ENCODE assay signal across 14 cellular contexts in the genomic region with DNA sequence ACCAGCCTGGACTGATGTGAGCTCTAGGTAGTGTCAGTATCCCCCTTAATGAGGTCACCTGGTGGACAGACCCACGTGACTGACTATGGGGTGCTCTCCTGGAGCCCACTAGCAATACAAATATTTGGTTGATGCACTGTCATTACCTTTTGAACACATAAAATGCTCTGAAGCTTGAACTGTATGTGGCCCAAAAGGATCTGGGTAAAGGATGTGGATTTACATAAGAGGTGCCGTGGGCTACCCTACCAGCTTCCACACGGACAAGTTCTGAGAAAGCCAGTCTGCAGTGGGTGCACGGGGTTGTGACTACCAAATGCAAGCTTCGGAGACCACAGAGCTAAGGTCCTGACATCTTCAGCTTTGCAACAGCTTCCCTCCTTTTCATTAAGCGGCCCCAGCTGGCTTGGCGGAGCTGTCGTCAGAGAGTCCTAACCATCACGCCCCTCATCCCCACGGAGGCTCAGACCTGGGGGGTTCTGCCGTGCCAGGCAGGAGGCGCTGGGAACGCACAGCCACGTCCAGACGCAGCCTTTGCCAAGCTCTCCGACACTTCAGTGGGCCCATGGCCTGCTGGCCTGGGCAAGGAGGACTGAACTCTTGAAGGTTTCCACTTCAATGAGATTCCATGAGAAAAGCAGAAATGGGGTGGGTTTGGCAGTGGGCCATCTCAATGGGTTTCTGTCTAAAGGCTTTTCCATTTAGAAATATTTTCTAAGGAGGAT.
DNase-seq lines count a peak whose midpoint lies in the region; ATAC-seq and TF ChIP-seq lines count a peak whose summit lies in the region.
"Had no signal": no experiment of that assay in that cellular context is flagged by ENCODE, and none has a peak within 500 bp of the region (broad histone marks: within the 10 kb centered on the region; RNA-seq: fewer than 3 reads in every experiment).

No MANE protein-coding gene starts in this region.

- TF ChIP-seq POLR2A in vagina (IDR thresholded peaks at IDR 0.05), result no peak

- H3K4me3 ChIP-seq in vagina, result no peak overlapping the region

- H3K9me3 ChIP-seq in vagina, result no peaks in the 10 kb centered on the region

- H3K4me1 ChIP-seq in vagina, result peaks cover 36% of the 10 kb centered on the region

- peak overlapping the region; percentile 57 for H3K27ac ChIP-seq in vagina
- H3K27ac ChIP-seq: KMS-11 had no signal

- peak; percentile 32 to 46 for ATAC-seq in left cardiac atrium
- ATAC-seq in GM21367 (IDR thresholded peaks at IDR 0.05; ENCODE audit: unreplicated experiment), result no peak
- ATAC-seq in HG03342 (IDR thresholded peaks at IDR 0.05; ENCODE audit: unreplicated experiment), result no peak
- ATAC-seq in HG02885 (IDR thresholded peaks at IDR 0.05; ENCODE audit: poor library complexity, unreplicated experiment), result no peak
- ATAC-seq: natural killer cell treated with Interleukin-12 subunit alpha and Interleukin-12 subunit beta and Interleukin-15 and Interleukin-18, amount 100 ng/mL, for 72 hours; PC-3; stimulated activated naive B cell treated with anti-CD40 and anti-IgM and Interleukin-4, amounts not matched to agents 10 μg/mL and 1 μg/mL and 100 μg/mL, for 72 hours had no signal

- no peaks in the 10 kb centered on the region for H3K27me3 ChIP-seq in vagina

- intact Hi-C loops in left cardiac atrium (cut with DNase I) (loop anchor here in 1 of 2 donors (10.0 kb wide), 1 partner anchor 221 kb away; no protein-coding TSS in a partner anchor), posterior vena cava (cut with DNase I) (loop anchor here in 1 of 2 donors (10.0 kb wide), 1 partner anchor 201 kb away; no protein-coding TSS in a partner anchor), vagina (cut with DNase I) (no loop called here)

- no peak for TF ChIP-seq CTCF in vagina (IDR thresholded peaks at IDR 0.05)

- no peaks in the 10 kb centered on the region for H3K36me3 ChIP-seq in vagina

- peak; percentile 50 for DNase-seq in activated effector memory CD4-positive, alpha-beta T cell treated with anti-CD3 and anti-CD28 coated beads, Interleukin-2, amount 50 U/mL, for 16 hours
- DNase-seq in activated effector memory CD4-positive, alpha-beta T cell treated with Interleukin-2 at 50 U/mL for 16 hours, result no peak
- DNase-seq in left cardiac atrium (peak; percentile 70), posterior vena cava (ENCODE audit: low spot score) (peak; percentile 75), vagina (ENCODE audit: extremely low spot score in 2 of 2) (no peak)
- DNase-seq: activated CD8-positive, alpha-beta memory T cell treated with anti-CD3 and anti-CD28 coated beads for 24 hours; PC-3; stimulated activated naive B cell treated with anti-CD40 and anti-IgM and Interleukin-4, amounts not matched to agents 10 μg/mL and 1 μg/mL and 100 μg/mL, for 72 hours; T1000 had no signal

Comparison
In these comparisons a context has a peak if more than half of its experiments do, and no peak if none do; other contexts are left out.
1. DNase-seq: peak in activated effector memory CD4-positive, alpha-beta T cell treated with anti-CD3 and anti-CD28 coated beads, Interleukin-2, amount 50 U/mL, for 16 hours (single experiment), left cardiac atrium (single experiment) and posterior vena cava (single experiment); none in activated effector memory CD4-positive, alpha-beta T cell treated with Interleukin-2 at 50 U/mL for 16 hours (single experiment) and vagina (0 of 2).
2. ATAC-seq: peak in left cardiac atrium (2 of 2); none in GM21367 (single experiment), HG03342 (single experiment) and HG02885 (single experiment).